8 cellular contexts compared by ENCODE assay signal in the genomic region with DNA sequence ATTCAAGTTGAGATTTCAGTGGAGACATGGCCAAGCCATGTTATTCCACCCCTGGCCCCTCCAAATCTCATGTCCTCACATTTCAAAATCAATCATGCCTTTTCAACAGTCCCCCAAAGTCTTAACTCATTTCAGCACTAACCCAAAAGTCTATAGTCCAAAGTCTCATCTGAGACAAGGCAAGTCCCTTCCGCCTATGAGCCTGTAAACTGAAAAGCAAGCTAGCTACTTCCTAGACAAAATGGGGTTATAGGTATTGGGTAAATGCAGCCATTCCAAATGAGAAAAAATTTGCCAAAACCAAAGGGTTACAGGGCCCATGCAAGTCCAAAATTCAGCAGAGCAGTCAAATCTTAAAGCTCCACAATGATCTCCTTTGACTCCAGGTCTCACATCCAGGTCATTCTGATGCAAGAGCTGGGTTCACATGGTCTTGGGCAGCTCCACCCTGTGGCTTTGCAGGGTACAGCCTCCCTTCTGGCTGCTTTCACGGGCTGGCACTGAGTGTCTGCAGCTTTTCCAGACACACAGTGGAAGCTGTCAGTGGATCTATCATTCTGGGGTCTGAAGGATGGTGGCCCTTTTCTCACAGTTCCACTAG.
A peak's percentile ranks its signal among the peaks of the same experiment; 100 is the strongest.
DNase-seq lines count a peak whose midpoint lies in the region; ATAC-seq and TF ChIP-seq lines count a peak whose summit lies in the region.
"Not testable (repeated sequence)": the region's sequence is repeated elsewhere in the genome, so short reads cannot be mapped to it uniquely, and the experiment has no call there.

No MANE protein-coding gene starts in this region.

- ATAC-seq in activated CD4-positive, alpha-beta T cell treated with anti-CD3 and anti-CD28 coated beads for 36 hours: not testable (repeated sequence)

- not testable (repeated sequence) for H3K4me1 Mint-ChIP-seq in activated CD4-positive, alpha-beta T cell treated with anti-CD3 and anti-CD28 coated beads for 36 hours; progenitor cell of endocrine pancreas (ENCODE audit: low read depth)
- peaks cover 38% of the 10 kb centered on the region for H3K4me1 Mint-ChIP-seq in chondrocyte (ENCODE audit: low read depth)

- POLR2A ChIA-PET in OCI-LY7 (lab: Charles Lee); activated CD4-positive, alpha-beta T cell treated with anti-CD3 and anti-CD28 coated beads for 36 hours (lab: Charles Lee): not testable (repeated sequence)

- H3K9me3 ChIP-seq in BE2C; OCI-LY7 (ENCODE audit: low read length); hepatocyte (ENCODE audit: low read depth): not testable (repeated sequence)

- not testable (repeated sequence) for H3K79me2 ChIP-seq in OCI-LY7 (ENCODE audit: insufficient read depth, low read depth, low read length); hepatocyte

- not testable (repeated sequence) for H3K27me3 ChIP-seq in BE2C, hepatocyte

- WGBS in hepatocyte (ENCODE audit: low lambda C conversion rate, missing lambda C conversion rate): 79% methylated on average over 2 of the region's 2 CpGs

- not testable (repeated sequence) for H3K9me3 Mint-ChIP-seq in activated CD4-positive, alpha-beta T cell treated with anti-CD3 and anti-CD28 coated beads for 36 hours (ENCODE audit: low read depth); chondrocyte (ENCODE audit: low read depth); progenitor cell of endocrine pancreas (ENCODE audit: low read depth)

- intact Hi-C loops in OCI-LY7 (cut with micrococcal nuclease; ENCODE audit: unreplicated experiment): not testable (repeated sequence)
- intact Hi-C loops in activated CD4-positive, alpha-beta T cell treated with anti-CD3 and anti-CD28 coated beads for 36 hours (cut with DNase I, micrococcal nuclease): loop anchor here (2.0 kb wide), 1 partner anchor 122 kb away; no protein-coding TSS in a partner anchor

- H3K4me1 ChIP-seq in BE2C; OCI-LY7 (ENCODE audit: insufficient read depth, low read length, poor library complexity, severe bottlenecking); hepatocyte (ENCODE audit: insufficient read depth): not testable (repeated sequence)

- not testable (repeated sequence) for H3K27ac Mint-ChIP-seq in activated CD4-positive, alpha-beta T cell treated with anti-CD3 and anti-CD28 coated beads for 36 hours; chondrocyte (ENCODE audit: unreplicated experiment); progenitor cell of endocrine pancreas

- H4K20me1 ChIP-seq in OCI-LY7 (ENCODE audit: insufficient read depth, low read length); hepatocyte (ENCODE audit: insufficient read depth, poor library complexity, severe bottlenecking): not testable (repeated sequence)

- not testable (repeated sequence) for H3K9me2 ChIP-seq in OCI-LY7 (ENCODE audit: insufficient read depth, low read length); hepatocyte (replicated peaks; ENCODE audit: insufficient read depth)

- H3K27ac ChIP-seq in OCI-LY7 (ENCODE audit: low read depth, low read length, poor library complexity, severe bottlenecking); hepatocyte: not testable (repeated sequence)

- peak; percentile 70 for DNase-seq in BE2C
- DNase-seq in LHCN-M2 (ENCODE audit: low read depth): peak; percentile 29
- peak; percentile 6 for DNase-seq in OCI-LY7 (ENCODE audit: low spot score)
- peak; percentile 54 for DNase-seq in activated CD4-positive, alpha-beta T cell treated with anti-CD3 and anti-CD28 coated beads for 36 hours
- not testable (repeated sequence) for DNase-seq in chondrocyte (ENCODE audit: low spot score); hepatocyte (ENCODE audit: low spot score); progenitor cell of endocrine pancreas (ENCODE audit: low spot score, unreplicated experiment)

- H3K36me3 ChIP-seq in BE2C; OCI-LY7 (ENCODE audit: insufficient read depth, low read length); hepatocyte (replicated peaks; ENCODE audit: insufficient read depth, low read depth): not testable (repeated sequence)

- H3K4me2 ChIP-seq in OCI-LY7 (ENCODE audit: low read length); hepatocyte: not testable (repeated sequence)

- CTCF ChIA-PET in OCI-LY7 (lab: Charles Lee; ENCODE audit: unreplicated experiment): not testable (repeated sequence)
- CTCF ChIA-PET in activated CD4-positive, alpha-beta T cell treated with anti-CD3 and anti-CD28 coated beads for 36 hours (lab: Charles Lee): interaction anchor here (1.1 to 1.4 kb wide), 2 partner anchors 47 to 123 kb away, joined by 3 to 4 read pairs; no protein-coding TSS in a partner anchor

- H3K4me3 Mint-ChIP-seq in activated CD4-positive, alpha-beta T cell treated with anti-CD3 and anti-CD28 coated beads for 36 hours; chondrocyte (ENCODE audit: unreplicated experiment); progenitor cell of endocrine pancreas (ENCODE audit: low read depth): not testable (repeated sequence)

- H2AFZ ChIP-seq in OCI-LY7 (ENCODE audit: low read length); hepatocyte: not testable (repeated sequence)

- H3K4me3 ChIP-seq in BE2C (ENCODE audit: low read depth, low read length); OCI-LY7 (ENCODE audit: low read depth, low read length, poor library complexity, severe bottlenecking); hepatocyte: not testable (repeated sequence)

- not testable (repeated sequence) for BruUV-seq in OCI-LY7 (replicated peaks; lab: Mats Ljungman, UMichigan)

- TF ChIP-seq CTCF in BE2C (IDR thresholded peaks at IDR 0.05; ENCODE audit: low read depth, low read length) (peak; percentile 70), GM12873 (IDR thresholded peaks at IDR 0.05; ENCODE audit: insufficient read depth, low read depth, low read length, missing control alignments) (peak; percentile 43), OCI-LY7 (conservative IDR thresholded peaks at IDR 0.05; ENCODE audit: low read length) (peak; percentile 33), chondrocyte (IDR thresholded peaks at IDR 0.05) (peak; percentile 52), hepatocyte (IDR thresholded peaks at IDR 0.05; ENCODE audit: poor library complexity) (peak; percentile 14), progenitor cell of endocrine pancreas (IDR thresholded peaks at IDR 0.05; ENCODE audit: unreplicated experiment) (peak; percentile 37)

- H3K36me3 Mint-ChIP-seq in activated CD4-positive, alpha-beta T cell treated with anti-CD3 and anti-CD28 coated beads for 36 hours (ENCODE audit: low read depth); chondrocyte (ENCODE audit: low read depth); progenitor cell of endocrine pancreas (ENCODE audit: insufficient read depth): not testable (repeated sequence)

- peaks cover 24% of the 10 kb centered on the region for H3K27me3 Mint-ChIP-seq in activated CD4-positive, alpha-beta T cell treated with anti-CD3 and anti-CD28 coated beads for 36 hours
- H3K27me3 Mint-ChIP-seq in chondrocyte (ENCODE audit: low read depth); progenitor cell of endocrine pancreas: not testable (repeated sequence)

Comparison
In these comparisons a context has a peak if more than half of its experiments do, and no peak if none do; other contexts are left out.
1. CTCF ChIP-seq: peak in every context shown above with its lines; median percentile 70 in BE2C; 52 in chondrocyte; 43 in GM12873; 37 in progenitor cell of endocrine pancreas; 33 in OCI-LY7; 14 in hepatocyte.